In genomic region chr11:83069441-83070043, GRCh38 we compare ENCODE assay signal across 10 cellular contexts. TPM values are rescaled to one million over a fixed set of nuclear protein-coding genes. Genes with fewer than 3 reads are reported as not detected.
DNase-seq lines count a peak whose midpoint lies in the region; ATAC-seq and TF ChIP-seq lines count a peak whose summit lies in the region.
"Had no signal": no experiment of that assay in that cellular context is flagged by ENCODE, and none has a peak within 500 bp of the region (broad histone marks: within the 10 kb centered on the region; RNA-seq: fewer than 3 reads in every experiment).

No MANE protein-coding gene starts in this region.

- H3K27me3 ChIP-seq in DND-41 (ENCODE audit: insufficient read depth, low read length, poor library complexity) (peaks cover 12% of the 10 kb centered on the region), foreskin keratinocyte (no peaks in the 10 kb centered on the region)
- H3K27me3 ChIP-seq: SJCRH30 had no signal

- H3K4me3 Mint-ChIP-seq in T-helper 17 cell, result peak overlapping the region; percentile 83
- H3K4me3 Mint-ChIP-seq: stimulated activated naive CD8-positive, alpha-beta T cell treated with anti-CD3 and anti-CD28 coated beads, Interleukin-15, amount 100 ng/mL, for 72 hours had no signal

- H3K4me3 ChIP-seq in DND-41 (ENCODE audit: low read depth in 1 of 2, low read length in 2 of 2), result no peak overlapping the region

- DNase-seq in ACHN (peak; percentile 9), DND-41 (no peak), T-helper 17 cell (no peak), lung microvascular endothelial cell (ENCODE audit: low read depth in 2 of 2) (peak; percentile 40 to 80), activated gamma-delta T cell treated with Interleukin-2 at 50 U/mL for 16 hours (no peak), foreskin keratinocyte (no peak)
- no peak for DNase-seq in stimulated activated CD4-positive, alpha-beta T cell treated with anti-CD3 and anti-CD28 coated beads, Interleukin-1b, Interleukin-23, amount 100 ng/mL, for 48 hours
- no peak for DNase-seq in stimulated activated naive CD4-positive, alpha-beta T cell treated with Interleukin-2 at 50 U/mL for 16 hours (lab: John Stamatoyannopoulos, UW)
- DNase-seq: stimulated activated naive CD8-positive, alpha-beta T cell treated with anti-CD3 and anti-CD28 coated beads, Interleukin-15, amount 100 ng/mL, for 72 hours had no signal

- H3K4me2 ChIP-seq in DND-41 (ENCODE audit: insufficient read depth, low read length), result 0 out of 2 replicates have a peak overlapping the region, but pooled peaks have one; percentile 87

- no peak overlapping the region for H2AFZ ChIP-seq in DND-41 (ENCODE audit: low read depth, low read length)

- H3K27ac Mint-ChIP-seq in T-helper 17 cell, result no peak overlapping the region
- H3K27ac Mint-ChIP-seq: stimulated activated naive CD8-positive, alpha-beta T cell treated with anti-CD3 and anti-CD28 coated beads, Interleukin-15, amount 100 ng/mL, for 72 hours had no signal

- TF ChIP-seq CTCF in DND-41 (IDR thresholded peaks at IDR 0.05; ENCODE audit: borderline replicate concordance, extremely low read depth, low read length, poor library complexity, severe bottlenecking) (no peak), foreskin keratinocyte (conservative IDR thresholded peaks at IDR 0.05) (no peak)

- H3K9ac ChIP-seq in DND-41 (ENCODE audit: low read depth, low read length), result no peak overlapping the region

- H3K4me1 Mint-ChIP-seq in T-helper 17 cell, result peaks cover 28% of the 10 kb centered on the region

- H4K20me1 ChIP-seq in DND-41 (ENCODE audit: insufficient read depth, low read length), result no peaks in the 10 kb centered on the region

- no peaks in the 10 kb centered on the region for H3K27me3 Mint-ChIP-seq in T-helper 17 cell
- H3K27me3 Mint-ChIP-seq: stimulated activated naive CD8-positive, alpha-beta T cell treated with anti-CD3 and anti-CD28 coated beads, Interleukin-15, amount 100 ng/mL, for 72 hours had no signal

- in situ Hi-C loops in ACHN (cut with HindIII; ENCODE audit: low pct_ligation_motif_present, low pct_unique_long_range_greater_than_20kb, low sequenced_read_pairs), result no loop called here

- H3K27ac ChIP-seq in DND-41 (ENCODE audit: low read length) (no peak overlapping the region), foreskin keratinocyte (no peak overlapping the region)
- H3K27ac ChIP-seq: SJCRH30 had no signal

- peaks cover 6% of the 10 kb centered on the region for H3K36me3 Mint-ChIP-seq in T-helper 17 cell (ENCODE audit: low read depth)

- peaks cover 28% of the 10 kb centered on the region for H3K79me2 ChIP-seq in DND-41 (ENCODE audit: insufficient read depth, low read length)

- peaks cover 24% of the 10 kb centered on the region for H3K36me3 ChIP-seq in DND-41 (ENCODE audit: insufficient read depth, low read length)

- H3K9me3 ChIP-seq in DND-41 (ENCODE audit: insufficient read depth, low read length, severe bottlenecking) (no peaks in the 10 kb centered on the region), T-helper 17 cell (ENCODE audit: control insufficient read depth, low read length, poor library complexity, severe bottlenecking) (no peaks in the 10 kb centered on the region)
- H3K9me3 ChIP-seq: SJCRH30 had no signal

- H3K4me1 ChIP-seq in DND-41 (ENCODE audit: insufficient read depth, low read length), result peaks cover 34% of the 10 kb centered on the region
- peaks cover 9% of the 10 kb centered on the region for H3K4me1 ChIP-seq in foreskin keratinocyte

- no peak for ATAC-seq in DND-41 (ENCODE audit: insufficient read depth, low read depth)
- ATAC-seq in T-helper 17 cell, result no peak
- no peak for ATAC-seq in foreskin keratinocyte
- ATAC-seq: stimulated activated naive CD8-positive, alpha-beta T cell treated with anti-CD3 and anti-CD28 coated beads, Interleukin-15, amount 100 ng/mL, for 72 hours had no signal

RNA-seq across cellular contexts. Expression of gene RAB30, which starts 2.2 kb away (rescaled TPM):
- total RNA-seq in T-helper 17 cell, result 10 to 100 TPM; 33.9 to 47.7 TPM
- total RNA-seq in lung microvascular endothelial cell, result 6.9 and 8.9 TPM in 2 replicates
- total RNA-seq in foreskin keratinocyte, result 3.5 and 4.7 TPM in 2 replicates
- polyA plus RNA-seq in foreskin keratinocyte, result 1.1 and 1.8 TPM in 2 replicates

Comparison
In these comparisons a context has a peak if more than half of its experiments do, and no peak if none do; other contexts are left out.
1. DNase-seq: peak in ACHN (single experiment) and lung microvascular endothelial cell (2 of 2); none in DND-41 (single experiment), T-helper 17 cell (0 of 3), stimulated activated CD4-positive, alpha-beta T cell treated with anti-CD3 and anti-CD28 coated beads, Interleukin-1b, Interleukin-23, amount 100 ng/mL, for 48 hours (single experiment), activated gamma-delta T cell treated with Interleukin-2 at 50 U/mL for 16 hours (single experiment), foreskin keratinocyte (0 of 2) and stimulated activated naive CD4-positive, alpha-beta T cell treated with Interleukin-2 at 50 U/mL for 16 hours (single experiment).